Comparison of ENCODE assay signal across 8 cellular contexts in the genomic region with DNA sequence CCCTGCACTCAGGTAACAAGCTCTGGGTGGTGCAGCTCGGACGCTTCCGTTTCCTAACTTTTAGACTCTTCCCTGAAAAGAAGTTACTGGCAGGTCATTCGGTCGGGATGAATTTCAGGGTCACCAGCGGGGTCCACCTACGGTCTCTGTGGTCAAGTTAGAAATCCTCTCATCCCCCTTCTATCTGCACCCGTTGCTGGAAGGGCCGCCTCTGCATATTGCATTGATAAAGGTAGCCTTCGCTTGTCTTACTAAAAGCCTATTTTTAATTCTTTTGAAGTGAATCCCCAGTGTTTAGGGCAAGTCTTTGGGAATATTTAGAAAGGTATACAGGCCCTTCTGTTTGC. TPM values are rescaled to one million over a fixed set of nuclear protein-coding genes. Genes with fewer than 3 reads are reported as not detected.
A peak's percentile ranks its signal among the peaks of the same experiment; 100 is the strongest.
DNase-seq lines count a peak whose midpoint lies in the region; ATAC-seq and TF ChIP-seq lines count a peak whose summit lies in the region.

No MANE protein-coding gene starts in this region.

- peaks cover 36% of the 10 kb centered on the region for H4K20me1 ChIP-seq in Loucy (ENCODE audit: insufficient read depth, low read length, poor library complexity, severe bottlenecking)

- H3K4me2 ChIP-seq in Loucy (ENCODE audit: low read depth, low read length, poor library complexity, severe bottlenecking) = peak overlapping the region; percentile 93

- H3K4me3 ChIP-seq in CD8-positive, alpha-beta memory T cell (ENCODE audit: low read length) = peak overlapping the region; percentile 70
- H3K4me3 ChIP-seq in Loucy (ENCODE audit: low read length, poor library complexity, severe bottlenecking) = peak overlapping the region; percentile 90

- 0 out of 2 replicates have a peak, but pooled peaks cover 7% of the 10 kb centered on the region for H3F3A ChIP-seq in Loucy (ENCODE audit: low read depth)

- H3K79me2 ChIP-seq in Loucy (ENCODE audit: insufficient read depth, low read length) = peaks cover 60% of the 10 kb centered on the region

- TF ChIP-seq CTCF in Loucy (conservative IDR thresholded peaks at IDR 0.05; ENCODE audit: low read length) = no peak
- no peak for TF ChIP-seq CTCF in nephron progenitor cell (IDR thresholded peaks at IDR 0.05)

- POLR2A ChIA-PET in CD8-positive, alpha-beta memory T cell (lab: Charles Lee) = no interaction called here

- DNase-seq in CD8-positive, alpha-beta memory T cell = no peak
- DNase-seq in dermis blood vessel endothelial cell (peak; percentile 10), nephron progenitor cell (no peak), HK-2 (ENCODE audit: unreplicated experiment) (no peak), NCI-H146 (lab: John Stamatoyannopoulos, UW) (no peak)
- DNase-seq in activated CD4-positive, alpha-beta T cell treated with anti-CD3 and anti-CD28 coated beads, Interleukin-2, amount 50 U/mL, for 4 hours = no peak

- peaks cover 31 to 55% (median 41%) of the 10 kb centered on the region in 3 donors for H3K4me1 Mint-ChIP-seq in CD8-positive, alpha-beta memory T cell
- peaks cover 30% of the 10 kb centered on the region for H3K4me1 Mint-ChIP-seq in nephron progenitor cell

- no peaks in the 10 kb centered on the region for H3K27me3 ChIP-seq in CD8-positive, alpha-beta memory T cell (ENCODE audit: insufficient read depth, low read length, poor library complexity, severe bottlenecking)
- H3K27me3 ChIP-seq in Loucy (ENCODE audit: insufficient read depth, low read length, poor library complexity, severe bottlenecking) = no peaks in the 10 kb centered on the region

- H3K9me2 ChIP-seq in Loucy (replicated peaks; ENCODE audit: low read depth, low read length) = no peaks in the 10 kb centered on the region

- H3K4me3 Mint-ChIP-seq in CD8-positive, alpha-beta memory T cell = peak overlapping the region; percentile 95 to 100 (median 98)
- H3K4me3 Mint-ChIP-seq in nephron progenitor cell = peak overlapping the region; percentile 98

- H3K9me3 ChIP-seq in CD8-positive, alpha-beta memory T cell (ENCODE audit: low read length) = no peaks in the 10 kb centered on the region
- no peaks in the 10 kb centered on the region for H3K9me3 ChIP-seq in Loucy (ENCODE audit: insufficient read depth, low read depth, low read length)

- peak overlapping the region; percentile 81 for H3K27ac ChIP-seq in CD8-positive, alpha-beta memory T cell (ENCODE audit: low read depth, low read length)

- CTCF ChIA-PET in CD8-positive, alpha-beta memory T cell (lab: Charles Lee) = interaction anchor here (0.7 to 2.0 kb wide), 2 partner anchors 476 to 478 kb away, joined by 3 to 5 read pairs; no protein-coding TSS in a partner anchor

- H3K9ac ChIP-seq in Loucy (ENCODE audit: low read depth, low read length, poor library complexity, severe bottlenecking) = peak overlapping the region; percentile 77

- peak overlapping the region; percentile 61; the same call in 1 of the 2 replicates for H2AFZ ChIP-seq in Loucy (ENCODE audit: low read length)

- peak overlapping the region; percentile 6 to 97 (median 87) for H3K27ac Mint-ChIP-seq in CD8-positive, alpha-beta memory T cell
- peak overlapping the region; percentile 96 for H3K27ac Mint-ChIP-seq in nephron progenitor cell

- no peak for ATAC-seq in HG02870 (IDR thresholded peaks at IDR 0.05; ENCODE audit: unreplicated experiment)

- no peaks in the 10 kb centered on the region for H3K9me3 Mint-ChIP-seq in CD8-positive, alpha-beta memory T cell
- no peaks in the 10 kb centered on the region for H3K9me3 Mint-ChIP-seq in nephron progenitor cell

- peaks cover 25% of the 10 kb centered on the region for H3K4me1 ChIP-seq in CD8-positive, alpha-beta memory T cell (ENCODE audit: insufficient read depth, low read length)
- H3K4me1 ChIP-seq in Loucy (ENCODE audit: insufficient read depth, low read length, poor library complexity, severe bottlenecking) = peaks cover 44% of the 10 kb centered on the region

- H3K36me3 ChIP-seq in CD8-positive, alpha-beta memory T cell (ENCODE audit: insufficient read depth, low read length) = peaks cover 11% of the 10 kb centered on the region
- H3K36me3 ChIP-seq in Loucy (ENCODE audit: insufficient read depth, low read length) = peaks cover 8% of the 10 kb centered on the region; the same call in 1 of the 2 replicates

- H3K36me3 Mint-ChIP-seq in CD8-positive, alpha-beta memory T cell = peaks cover 0 to 26% (median 7%) of the 10 kb centered on the region in 3 donors
- peaks cover 16% of the 10 kb centered on the region for H3K36me3 Mint-ChIP-seq in nephron progenitor cell (ENCODE audit: low read depth)

- H3K27me3 Mint-ChIP-seq in CD8-positive, alpha-beta memory T cell = peaks cover 0 to 1% of the 10 kb centered on the region in 2 donors
- no peaks in the 10 kb centered on the region for H3K27me3 Mint-ChIP-seq in nephron progenitor cell (ENCODE audit: low read depth, poor library complexity)

RNA-seq across cellular contexts. Expression of gene CRLS1, which starts 0.7 kb away (rescaled TPM):
- 10 to 100 TPM; 54.9 to 59.1 TPM for total RNA-seq in CD8-positive, alpha-beta memory T cell
- polyA plus RNA-seq in CD8-positive, alpha-beta memory T cell = 39.6 TPM
- total RNA-seq in dermis blood vessel endothelial cell = 34.4 and 48.6 TPM in 2 replicates

RNA-seq across cellular contexts. Expression of gene LRRN4, which starts 47.3 kb away (rescaled TPM):
- total RNA-seq in CD8-positive, alpha-beta memory T cell = not detected
- not detected for polyA plus RNA-seq in CD8-positive, alpha-beta memory T cell
- total RNA-seq in dermis blood vessel endothelial cell = 0.09 and 0.51 TPM in 2 replicates

RNA-seq across cellular contexts. Expression of gene MCM8, which starts 56.1 kb away (rescaled TPM):
- total RNA-seq in CD8-positive, alpha-beta memory T cell = 10 to 100 TPM; 31.9 to 33.8 TPM
- 0.35 TPM for polyA plus RNA-seq in CD8-positive, alpha-beta memory T cell
- 6.8 and 14.4 TPM in 2 replicates for total RNA-seq in dermis blood vessel endothelial cell

RNA-seq across cellular contexts. Expression of gene TRMT6, which starts 56.2 kb away (rescaled TPM):
- total RNA-seq in CD8-positive, alpha-beta memory T cell = 10 to 100 TPM; 35.8 to 38.5 TPM
- 14.6 TPM for polyA plus RNA-seq in CD8-positive, alpha-beta memory T cell
- total RNA-seq in dermis blood vessel endothelial cell = 7.0 and 9.4 TPM in 2 replicates
